ENCODE assay signal across 1 cellular context in genomic region chr1:30773722-30774121, GRCh38.
TF ChIP-seq lines count a peak whose summit lies in the region.

No MANE protein-coding gene starts in this region.

TF ChIP-seq in neural cell, 6 proteins besides CTCF, POLR2A, EP300 and RAD21 (continued from another document):
- TF ChIP-seq, protein P1, sequence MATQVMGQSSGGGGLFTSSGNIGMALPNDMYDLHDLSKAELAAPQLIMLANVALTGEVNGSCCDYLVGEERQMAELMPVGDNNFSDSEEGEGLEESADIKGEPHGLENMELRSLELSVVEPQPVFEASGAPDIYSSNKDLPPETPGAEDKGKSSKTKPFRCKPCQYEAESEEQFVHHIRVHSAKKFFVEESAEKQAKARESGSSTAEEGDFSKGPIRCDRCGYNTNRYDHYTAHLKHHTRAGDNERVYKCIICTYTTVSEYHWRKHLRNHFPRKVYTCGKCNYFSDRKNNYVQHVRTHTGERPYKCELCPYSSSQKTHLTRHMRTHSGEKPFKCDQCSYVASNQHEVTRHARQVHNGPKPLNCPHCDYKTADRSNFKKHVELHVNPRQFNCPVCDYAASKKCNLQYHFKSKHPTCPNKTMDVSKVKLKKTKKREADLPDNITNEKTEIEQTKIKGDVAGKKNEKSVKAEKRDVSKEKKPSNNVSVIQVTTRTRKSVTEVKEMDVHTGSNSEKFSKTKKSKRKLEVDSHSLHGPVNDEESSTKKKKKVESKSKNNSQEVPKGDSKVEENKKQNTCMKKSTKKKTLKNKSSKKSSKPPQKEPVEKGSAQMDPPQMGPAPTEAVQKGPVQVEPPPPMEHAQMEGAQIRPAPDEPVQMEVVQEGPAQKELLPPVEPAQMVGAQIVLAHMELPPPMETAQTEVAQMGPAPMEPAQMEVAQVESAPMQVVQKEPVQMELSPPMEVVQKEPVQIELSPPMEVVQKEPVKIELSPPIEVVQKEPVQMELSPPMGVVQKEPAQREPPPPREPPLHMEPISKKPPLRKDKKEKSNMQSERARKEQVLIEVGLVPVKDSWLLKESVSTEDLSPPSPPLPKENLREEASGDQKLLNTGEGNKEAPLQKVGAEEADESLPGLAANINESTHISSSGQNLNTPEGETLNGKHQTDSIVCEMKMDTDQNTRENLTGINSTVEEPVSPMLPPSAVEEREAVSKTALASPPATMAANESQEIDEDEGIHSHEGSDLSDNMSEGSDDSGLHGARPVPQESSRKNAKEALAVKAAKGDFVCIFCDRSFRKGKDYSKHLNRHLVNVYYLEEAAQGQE (IDR thresholded peaks at IDR 0.05; ENCODE audit: borderline replicate concordance), result no peak
